8 cellular contexts compared by ENCODE assay signal in the genomic region with DNA sequence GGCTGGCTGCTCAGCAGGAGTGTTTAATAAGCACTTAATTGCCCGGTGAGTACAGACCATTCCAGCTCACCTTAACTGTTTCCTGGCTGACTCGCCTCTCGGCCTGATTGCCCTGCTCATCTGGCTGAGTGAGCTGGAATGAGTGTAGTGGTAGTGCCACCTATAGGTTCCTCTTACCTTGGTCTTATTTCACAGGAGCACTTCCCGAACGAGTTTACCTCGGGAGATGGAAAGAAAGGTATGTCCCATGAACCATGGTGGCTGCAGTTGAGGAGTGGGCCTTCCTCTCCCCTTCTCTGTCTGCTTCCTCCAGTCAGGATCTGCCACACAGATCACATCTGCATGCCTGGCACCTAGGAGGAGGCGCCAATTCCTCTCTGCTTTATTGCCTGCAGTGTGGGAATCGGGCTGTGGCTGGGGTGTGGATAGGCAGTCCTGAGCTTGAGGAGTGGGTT. TPM values are rescaled to one million over a fixed set of nuclear protein-coding genes. Genes with fewer than 3 reads are reported as not detected.
DNase-seq lines count a peak whose midpoint lies in the region; ATAC-seq and TF ChIP-seq lines count a peak whose summit lies in the region.

No MANE protein-coding gene starts in this region.

- H3K9ac ChIP-seq in trophoblast cell (ENCODE audit: low read length): no peak overlapping the region

- H3K9me3 ChIP-seq in trophoblast cell (ENCODE audit: insufficient read depth, low read depth, low read length): no peaks in the 10 kb centered on the region

- CTCF ChIA-PET in HEK293T (lab: Yijun Ruan, JAX): interaction anchor here (0.6 to 2.2 kb wide), 7 partner anchors 15 to 904 kb away, joined by 3 to 8 read pairs (median 3); no protein-coding TSS in a partner anchor

- peaks cover 11 to 18% of the 10 kb centered on the region in 2 experiments for H3K4me1 ChIP-seq in trophoblast cell (ENCODE audit: control insufficient read depth in 1 of 2, insufficient read depth in 2 of 2, low read length in 2 of 2)

- peak; percentile 44 for TF ChIP-seq CTCF in fibroblast of mammary gland (conservative IDR thresholded peaks at IDR 0.05; ENCODE audit: control insufficient read depth, insufficient read depth, low read depth, low read length)

- no peak overlapping the region for H2AK5ac ChIP-seq in trophoblast cell (ENCODE audit: low read length)

- no peak overlapping the region for H3K14ac ChIP-seq in trophoblast cell (ENCODE audit: low read length)

- H3K4me2 ChIP-seq in trophoblast cell (ENCODE audit: low read length): peak overlapping the region; percentile 31

- peak; percentile 72 for DNase-seq in COLO668 (lab: John Stamatoyannopoulos, UW; ENCODE audit: unreplicated experiment)
- DNase-seq in HEK293T (ENCODE audit: extremely low spot score): peak; percentile 74
- DNase-seq in NCI-H510A (lab: John Stamatoyannopoulos, UW): peak; percentile 69
- peak; percentile 38 to 52 for DNase-seq in activated CD4-positive, alpha-beta T cell treated with anti-CD3 and anti-CD28 coated beads, Interleukin-2, amount 50 U/mL, for 48 hours
- peak; percentile 51 for DNase-seq in fibroblast of mammary gland (ENCODE audit: low read depth)
- peak; percentile 58 to 63 for DNase-seq in trophoblast cell
- no peak for DNase-seq in activated CD4-positive, CD25-positive, alpha-beta regulatory T cell treated with anti-CD3 and anti-CD28 coated beads, Interleukin-2, amount 50 U/mL, for 72 hours

- no CpG with 5 or more reads among the region's 8 CpGs for WGBS in trophoblast cell (ENCODE audit: extremely low coverage, insufficient coverage, insufficient read length)

- no peaks in the 10 kb centered on the region for H3K36me3 ChIP-seq in trophoblast cell (ENCODE audit: control insufficient read depth in 1 of 2, insufficient read depth in 2 of 2, low read length in 2 of 2)

- peaks cover 2% of the 10 kb centered on the region for H3K79me1 ChIP-seq in trophoblast cell (ENCODE audit: low read length)

- H3K4me3 ChIP-seq in fibroblast of mammary gland (ENCODE audit: control insufficient read depth, low read depth, low read length): no peak overlapping the region
- H3K4me3 ChIP-seq in trophoblast cell (ENCODE audit: low read depth, low read length): no peak overlapping the region

- POLR2A ChIA-PET in HEK293T (lab: Yijun Ruan, JAX): interaction anchor here (0.6 kb wide), 1 partner anchor 17 kb away, joined by 3 read pairs; no protein-coding TSS in a partner anchor

- H3K18ac ChIP-seq in trophoblast cell (ENCODE audit: low read length): no peak overlapping the region

- ATAC-seq in HG02973 (IDR thresholded peaks at IDR 0.05; ENCODE audit: unreplicated experiment): no peak

- no peak overlapping the region for H4K12ac ChIP-seq in trophoblast cell (ENCODE audit: low read depth, low read length)

- H3K23ac ChIP-seq in trophoblast cell (ENCODE audit: low read length): no peak overlapping the region

- H3K27me3 ChIP-seq in trophoblast cell (ENCODE audit: insufficient read depth, low read length): no peaks in the 10 kb centered on the region

- H2AFZ ChIP-seq in trophoblast cell (ENCODE audit: insufficient read depth, low read length, poor library complexity): no peak overlapping the region

- no peak overlapping the region for H4K91ac ChIP-seq in trophoblast cell (ENCODE audit: low read depth, low read length)

- no peaks in the 10 kb centered on the region for H3K79me2 ChIP-seq in trophoblast cell (ENCODE audit: control insufficient read depth, insufficient read depth, low read length, poor library complexity)

- no peak overlapping the region for H3K4ac ChIP-seq in trophoblast cell (ENCODE audit: low read depth, low read length)

- no peak overlapping the region for H2BK120ac ChIP-seq in trophoblast cell (ENCODE audit: insufficient read depth, low read length, poor library complexity)

- H4K8ac ChIP-seq in trophoblast cell (ENCODE audit: low read depth, low read length): no peak overlapping the region

- no peak overlapping the region for H2BK5ac ChIP-seq in trophoblast cell (ENCODE audit: low read depth, low read length, poor library complexity)

- no peak overlapping the region for H3K27ac ChIP-seq in trophoblast cell (ENCODE audit: low read depth, low read length)

- H2BK12ac ChIP-seq in trophoblast cell (ENCODE audit: low read length): peak overlapping the region; percentile 5

TF ChIP-seq in HEK293T, 16 proteins besides CTCF, POLR2A, EP300 and RAD21:
- TF ChIP-seq NFRKB (IDR thresholded peaks at IDR 0.05): no peak
- no peak for TF ChIP-seq L3MBTL2 (conservative IDR thresholded peaks at IDR 0.05)
- TF ChIP-seq ELF4 (IDR thresholded peaks at IDR 0.05): no peak

RNA-seq across cellular contexts. Expression of a gene that starts 26.7 kb away (rescaled TPM):
- polyA plus RNA-seq in trophoblast cell (2013): 0.03 and 0.04 TPM in 2 replicates

RNA-seq across cellular contexts. Expression of a gene that starts 33.1 kb away (rescaled TPM):
- polyA plus RNA-seq in trophoblast cell (2013): 42.2 and 45.8 TPM in 2 replicates

RNA-seq across cellular contexts. Expression of a gene that starts 34.0 kb away (rescaled TPM):
- 81.7 and 84.3 TPM in 2 replicates for polyA plus RNA-seq in trophoblast cell (2013)
